In the genomic region with DNA sequence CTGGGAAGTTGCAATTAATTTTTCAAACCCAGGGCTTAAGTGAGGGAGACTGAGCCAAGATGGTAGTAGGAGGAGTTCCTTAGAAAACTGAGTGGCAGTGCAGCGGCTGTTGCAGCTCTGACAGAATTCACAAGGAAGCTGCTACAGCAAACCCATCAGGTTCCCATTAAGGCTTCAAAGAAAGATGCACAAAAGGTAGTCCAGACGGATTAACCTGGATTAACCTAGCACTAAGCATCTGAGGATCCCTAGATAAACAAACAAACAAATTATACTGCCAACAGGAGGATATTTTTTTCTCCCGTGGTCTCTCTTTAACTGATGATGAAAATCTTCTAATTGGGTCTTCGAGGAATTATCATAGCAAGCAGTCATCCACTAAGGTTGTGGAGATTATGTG, we compare ENCODE assay signal across 22 cellular contexts. TPM values are rescaled to one million over a fixed set of nuclear protein-coding genes. Genes with fewer than 3 reads are reported as not detected.
DNase-seq lines count a peak whose midpoint lies in the region; ATAC-seq and TF ChIP-seq lines count a peak whose summit lies in the region.
"Had no signal": no experiment of that assay in that cellular context is flagged by ENCODE, and none has a peak within 500 bp of the region (broad histone marks: within the 10 kb centered on the region; RNA-seq: fewer than 3 reads in every experiment).

No MANE protein-coding gene starts in this region.

- whole genome bisulfite sequencing in sigmoid colon, 2 donors: 74 to 78% methylated on average over 4 of the region's 4 CpGs

- no peaks in the 10 kb centered on the region for H3K9me3 ChIP-seq in sigmoid colon
- H3K9me3 ChIP-seq: lower lobe of right lung, mucosa of descending colon had no signal

- H3K27me3 ChIP-seq in HL-60 (ENCODE audit: insufficient read depth, poor library complexity, severe bottlenecking) (no peaks in the 10 kb centered on the region), sigmoid colon (no peaks in the 10 kb centered on the region)

- no peak for TF ChIP-seq CTCF in AG09309 (IDR thresholded peaks at IDR 0.05; ENCODE audit: control insufficient read depth, insufficient read depth, low read depth, low read length, missing control alignments)
- no peak for TF ChIP-seq CTCF in HL-60 (IDR thresholded peaks at IDR 0.05; ENCODE audit: insufficient read depth, low read length)
- no peak for TF ChIP-seq CTCF in sigmoid colon (IDR thresholded peaks at IDR 0.05)

- DNase-seq in AG09309 (ENCODE audit: low read depth) (no peak), HL-60 (ENCODE audit: low read depth in 1 of 2, low spot score in 1 of 2) (no peak), ecto neural progenitor cell (ENCODE audit: low spot score) (peak; percentile 45), sigmoid colon (no peak), DMS79 treated with DMSO at 0.1 percent for 48 hours (lab: John Stamatoyannopoulos, UW) (no peak), NCI-H2029 treated with DMSO at 0.1 percent for 48 hours (lab: John Stamatoyannopoulos, UW) (no peak)
- DNase-seq: activated CD4-positive, alpha-beta T cell treated with anti-CD3 and anti-CD28 coated beads, Interleukin-2, amount 50 U/mL, for 4 hours; anterior cingulate cortex; CD4-positive, CD25-positive, alpha-beta regulatory T cell; DMS153; effector memory CD4-positive, alpha-beta T cell; lower lobe of right lung; mucosa of descending colon; NCI-H1694; NCI-H2171; NCI-H524; SIG-M5 had no signal

- no peak for TF ChIP-seq EP300 in sigmoid colon (IDR thresholded peaks at IDR 0.05)

- ATAC-seq in HG03378 (IDR thresholded peaks at IDR 0.05; ENCODE audit: unreplicated experiment) (no peak), GM19452 (IDR thresholded peaks at IDR 0.05; ENCODE audit: unreplicated experiment) (no peak)
- ATAC-seq: esophagus mucosa, lower lobe of right lung, mucosa of descending colon, WTC11 had no signal

- intact Hi-C loops in sigmoid colon (cut with DNase I): no loop called here

- peaks cover 0 to 46% (median 34%) of the 10 kb centered on the region in 4 donors for H3K4me1 ChIP-seq in sigmoid colon

- H3K27ac ChIP-seq in HL-60 (replicated peaks) (peak overlapping the region; percentile 18), sigmoid colon (peak overlapping the region in 3 of 4 donors; percentile 43 to 98 (median 50))
- H3K27ac ChIP-seq: KMS-11, lower lobe of right lung had no signal

- peak overlapping the region; percentile 5; the same call in 1 of the 2 replicates for H3K4me3 ChIP-seq in AG09309 (ENCODE audit: control insufficient read depth, low read depth, low read length)
- peak overlapping the region; percentile 23 for H3K4me3 ChIP-seq in HL-60 (replicated peaks; ENCODE audit: insufficient read depth, low read length)
- peak overlapping the region in 1 of 4 donors; percentile 1 for H3K4me3 ChIP-seq in sigmoid colon
- H3K4me3 ChIP-seq: lower lobe of right lung, mucosa of descending colon had no signal

- no peak for TF ChIP-seq POLR2A in sigmoid colon (IDR thresholded peaks at IDR 0.05)

- peaks cover 0 to 13% (median 0%) of the 10 kb centered on the region in 4 donors for H3K36me3 ChIP-seq in sigmoid colon

RNA-seq across cellular contexts. Expression of a gene that starts 5.2 kb away (rescaled TPM):
- 10 to 100 TPM; 13.4 to 29.3 (median 23.6) TPM for total RNA-seq in sigmoid colon
- 10 to 100 TPM in 1 of 3 donors, 1 to 10 TPM in 2; 7.5 to 18.3 (median 7.8) TPM for polyA plus RNA-seq in sigmoid colon
